10 cellular contexts compared by ENCODE assay signal in the genomic region with DNA sequence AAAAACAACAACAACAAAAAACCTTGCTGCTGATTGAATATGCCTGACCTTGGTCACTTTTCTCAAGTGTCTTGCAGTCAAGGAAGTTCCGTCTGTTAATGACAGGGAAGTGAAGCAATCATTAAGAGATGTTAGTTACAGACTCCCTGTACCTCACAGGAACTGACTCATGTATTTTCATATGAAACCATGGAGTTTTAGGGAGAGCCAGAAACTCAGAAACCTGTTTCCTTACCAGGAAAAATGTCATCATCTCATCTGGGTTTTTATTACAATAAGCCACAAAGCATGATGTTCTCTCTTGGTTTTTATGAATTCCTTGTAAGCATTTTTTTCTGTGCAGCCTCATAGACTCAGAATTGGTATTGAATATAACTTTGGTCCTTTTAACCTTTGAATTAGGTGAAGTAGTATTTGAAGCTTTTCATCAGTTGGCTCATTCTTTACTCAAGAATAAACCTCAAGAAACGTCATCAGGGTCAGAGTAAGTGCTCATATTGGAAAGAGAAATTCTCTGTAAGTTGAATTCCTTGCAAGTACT. TPM values are rescaled to one million over a fixed set of nuclear protein-coding genes. Genes with fewer than 3 reads are reported as not detected.
DNase-seq lines count a peak whose midpoint lies in the region; ATAC-seq and TF ChIP-seq lines count a peak whose summit lies in the region.
"Had no signal": no experiment of that assay in that cellular context is flagged by ENCODE, and none has a peak within 500 bp of the region (broad histone marks: within the 10 kb centered on the region; RNA-seq: fewer than 3 reads in every experiment).

No MANE protein-coding gene starts in this region.

- no peaks in the 10 kb centered on the region for H3K36me3 ChIP-seq in skeletal muscle tissue (ENCODE audit: control insufficient read depth in 3 of 3, insufficient read depth in 3 of 3, low read length in 3 of 3)

- DNase-seq in HCEC 1CT (peak; percentile 94), fibroblast of the aortic adventitia (ENCODE audit: low read depth) (peak; percentile 90), DMS 273 treated with DMSO at 0.1 percent for 48 hours (lab: John Stamatoyannopoulos, UW) (no peak), T-helper 17 cell (no peak), DMS153 (lab: John Stamatoyannopoulos, UW) (no peak)

- no peak for TF ChIP-seq CTCF in fibroblast of the aortic adventitia (IDR thresholded peaks at IDR 0.05; ENCODE audit: insufficient read depth, low read length)

- peaks cover 20% of the 10 kb centered on the region for H3K36me3 Mint-ChIP-seq in T-helper 1 cell treated with Interleukin-12 subunit alpha and Interleukin-12 subunit beta and Interleukin-4 antibody, amounts not matched to agents 30 μg/mL and 1 μg/mL, for 36 hours (ENCODE audit: low read depth)
- H3K36me3 Mint-ChIP-seq in T-helper 17 cell (ENCODE audit: low read depth): peaks cover 3% of the 10 kb centered on the region

- peak overlapping the region; percentile 75 for H3K4me3 Mint-ChIP-seq in T-helper 1 cell treated with Interleukin-12 subunit alpha and Interleukin-12 subunit beta and Interleukin-4 antibody, amounts not matched to agents 30 μg/mL and 1 μg/mL, for 36 hours
- H3K4me3 Mint-ChIP-seq in T-helper 17 cell: no peak overlapping the region
- H3K4me3 Mint-ChIP-seq: neural crest cell had no signal

- H3K9me3 ChIP-seq in skeletal muscle tissue (ENCODE audit: control insufficient read depth in 3 of 3, low read length in 3 of 3) (no peaks in the 10 kb centered on the region), T-helper 17 cell (ENCODE audit: control insufficient read depth, low read length, poor library complexity, severe bottlenecking) (no peaks in the 10 kb centered on the region)

- ATAC-seq in GM18517 (IDR thresholded peaks at IDR 0.05; ENCODE audit: unreplicated experiment): no peak
- ATAC-seq in T-helper 17 cell: no peak

- no peaks in the 10 kb centered on the region for H3K27me3 ChIP-seq in skeletal muscle tissue (ENCODE audit: control insufficient read depth in 3 of 3, insufficient read depth in 3 of 3, low read length in 3 of 3)

- H3K9me3 Mint-ChIP-seq in T-helper 1 cell treated with Interleukin-12 subunit alpha and Interleukin-12 subunit beta and Interleukin-4 antibody, amounts not matched to agents 30 μg/mL and 1 μg/mL, for 36 hours: no peaks in the 10 kb centered on the region
- H3K9me3 Mint-ChIP-seq: neural crest cell had no signal

- H3K4me1 ChIP-seq in skeletal muscle tissue (ENCODE audit: control insufficient read depth in 3 of 3, insufficient read depth in 3 of 3, low read length in 3 of 3): peaks cover 20 to 26% (median 23%) of the 10 kb centered on the region in 3 donors

- peaks cover 34% of the 10 kb centered on the region for H3K4me1 Mint-ChIP-seq in T-helper 1 cell treated with Interleukin-12 subunit alpha and Interleukin-12 subunit beta and Interleukin-4 antibody, amounts not matched to agents 30 μg/mL and 1 μg/mL, for 36 hours (ENCODE audit: low read depth)
- H3K4me1 Mint-ChIP-seq in T-helper 17 cell: peaks cover 19% of the 10 kb centered on the region

- no peaks in the 10 kb centered on the region for H3K27me3 Mint-ChIP-seq in T-helper 1 cell treated with Interleukin-12 subunit alpha and Interleukin-12 subunit beta and Interleukin-4 antibody, amounts not matched to agents 30 μg/mL and 1 μg/mL, for 36 hours (ENCODE audit: low read depth)
- H3K27me3 Mint-ChIP-seq in T-helper 17 cell: no peaks in the 10 kb centered on the region

- H3K9ac ChIP-seq in skeletal muscle tissue (ENCODE audit: low read depth in 1 of 3, low read length in 3 of 3): no peak overlapping the region

- H3K4me3 ChIP-seq in fibroblast of the aortic adventitia (ENCODE audit: low read depth, low read length): no peak overlapping the region
- H3K4me3 ChIP-seq in skeletal muscle tissue (ENCODE audit: low read length in 3 of 3): no peak overlapping the region

- H3K27ac ChIP-seq in skeletal muscle tissue (ENCODE audit: low read depth, low read length): peak overlapping the region; percentile 54
- H3K27ac ChIP-seq: VCaP had no signal

- peak overlapping the region; percentile 85 for H3K27ac Mint-ChIP-seq in T-helper 1 cell treated with Interleukin-12 subunit alpha and Interleukin-12 subunit beta and Interleukin-4 antibody, amounts not matched to agents 30 μg/mL and 1 μg/mL, for 36 hours
- H3K27ac Mint-ChIP-seq in T-helper 17 cell: no peak overlapping the region

RNA-seq across cellular contexts. Expression of a gene that starts 10.3 kb away (rescaled TPM):
- total RNA-seq in fibroblast of the aortic adventitia (ENCODE audit: low replicate concordance): 31.6 and 49.8 TPM in 2 replicates
- 23.5 TPM for total RNA-seq in skeletal muscle tissue
- total RNA-seq in T-helper 17 cell: 10 to 100 TPM; 15.0 to 20.1 TPM

RNA-seq across cellular contexts. Expression of a gene that starts 10.7 kb away (rescaled TPM):
- total RNA-seq in fibroblast of the aortic adventitia (ENCODE audit: low replicate concordance) (21.6 and 30.2 TPM in 2 replicates), skeletal muscle tissue (10.4 TPM), T-helper 17 cell (1 to 10 TPM; 3.9 to 4.0 TPM)

Comparison
In these comparisons a context has a peak if more than half of its experiments do, and no peak if none do; other contexts are left out.
1. DNase-seq: peak in HCEC 1CT (single experiment) and fibroblast of the aortic adventitia (single experiment); none in DMS 273 treated with DMSO at 0.1 percent for 48 hours (single experiment), T-helper 17 cell (0 of 3) and DMS153 (single experiment).